ENCODE assay signal across 2 cellular contexts in the genomic region with DNA sequence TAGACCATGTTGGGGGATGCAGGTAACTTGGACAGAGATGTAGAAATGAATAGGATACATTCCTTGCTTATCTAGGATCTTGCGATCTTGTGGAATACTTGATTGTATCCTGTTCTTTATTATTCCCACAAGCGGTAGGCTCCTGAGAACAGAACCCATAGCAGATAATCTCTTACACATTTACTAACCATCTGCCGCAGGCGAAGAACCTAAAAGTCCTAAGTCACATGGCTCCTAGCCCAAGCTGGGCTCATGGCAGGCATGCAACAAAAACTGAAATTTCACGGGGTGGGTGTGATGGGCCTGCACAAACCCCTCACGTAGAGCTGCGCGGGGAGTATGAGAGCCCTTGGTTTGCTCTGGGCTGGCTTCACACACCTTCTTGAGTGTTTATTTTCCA.
TF ChIP-seq lines count a peak whose summit lies in the region.

No MANE protein-coding gene starts in this region.

TF ChIP-seq in liver, 16 proteins besides CTCF, POLR2A, EP300 and RAD21 (continued from another document):
- TF ChIP-seq HNF4A (conservative IDR thresholded peaks at IDR 0.05) (no peak), EGR1 (IDR thresholded peaks at IDR 0.05; ENCODE audit: low read depth in 2 of 2) (no peak), SP1 (IDR thresholded peaks at IDR 0.05) (no peak), FOXA2 (IDR thresholded peaks at IDR 0.05) (no peak), RXRA (IDR thresholded peaks at IDR 0.05) (no peak)
- TF ChIP-seq, protein P1, sequence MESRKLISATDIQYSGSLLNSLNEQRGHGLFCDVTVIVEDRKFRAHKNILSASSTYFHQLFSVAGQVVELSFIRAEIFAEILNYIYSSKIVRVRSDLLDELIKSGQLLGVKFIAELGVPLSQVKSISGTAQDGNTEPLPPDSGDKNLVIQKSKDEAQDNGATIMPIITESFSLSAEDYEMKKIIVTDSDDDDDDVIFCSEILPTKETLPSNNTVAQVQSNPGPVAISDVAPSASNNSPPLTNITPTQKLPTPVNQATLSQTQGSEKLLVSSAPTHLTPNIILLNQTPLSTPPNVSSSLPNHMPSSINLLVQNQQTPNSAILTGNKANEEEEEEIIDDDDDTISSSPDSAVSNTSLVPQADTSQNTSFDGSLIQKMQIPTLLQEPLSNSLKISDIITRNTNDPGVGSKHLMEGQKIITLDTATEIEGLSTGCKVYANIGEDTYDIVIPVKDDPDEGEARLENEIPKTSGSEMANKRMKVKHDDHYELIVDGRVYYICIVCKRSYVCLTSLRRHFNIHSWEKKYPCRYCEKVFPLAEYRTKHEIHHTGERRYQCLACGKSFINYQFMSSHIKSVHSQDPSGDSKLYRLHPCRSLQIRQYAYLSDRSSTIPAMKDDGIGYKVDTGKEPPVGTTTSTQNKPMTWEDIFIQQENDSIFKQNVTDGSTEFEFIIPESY (IDR thresholded peaks at IDR 0.05): no peak

TF ChIP-seq in HepG2, 621 proteins besides CTCF, POLR2A, EP300 and RAD21:
- TF ChIP-seq, protein P2, sequence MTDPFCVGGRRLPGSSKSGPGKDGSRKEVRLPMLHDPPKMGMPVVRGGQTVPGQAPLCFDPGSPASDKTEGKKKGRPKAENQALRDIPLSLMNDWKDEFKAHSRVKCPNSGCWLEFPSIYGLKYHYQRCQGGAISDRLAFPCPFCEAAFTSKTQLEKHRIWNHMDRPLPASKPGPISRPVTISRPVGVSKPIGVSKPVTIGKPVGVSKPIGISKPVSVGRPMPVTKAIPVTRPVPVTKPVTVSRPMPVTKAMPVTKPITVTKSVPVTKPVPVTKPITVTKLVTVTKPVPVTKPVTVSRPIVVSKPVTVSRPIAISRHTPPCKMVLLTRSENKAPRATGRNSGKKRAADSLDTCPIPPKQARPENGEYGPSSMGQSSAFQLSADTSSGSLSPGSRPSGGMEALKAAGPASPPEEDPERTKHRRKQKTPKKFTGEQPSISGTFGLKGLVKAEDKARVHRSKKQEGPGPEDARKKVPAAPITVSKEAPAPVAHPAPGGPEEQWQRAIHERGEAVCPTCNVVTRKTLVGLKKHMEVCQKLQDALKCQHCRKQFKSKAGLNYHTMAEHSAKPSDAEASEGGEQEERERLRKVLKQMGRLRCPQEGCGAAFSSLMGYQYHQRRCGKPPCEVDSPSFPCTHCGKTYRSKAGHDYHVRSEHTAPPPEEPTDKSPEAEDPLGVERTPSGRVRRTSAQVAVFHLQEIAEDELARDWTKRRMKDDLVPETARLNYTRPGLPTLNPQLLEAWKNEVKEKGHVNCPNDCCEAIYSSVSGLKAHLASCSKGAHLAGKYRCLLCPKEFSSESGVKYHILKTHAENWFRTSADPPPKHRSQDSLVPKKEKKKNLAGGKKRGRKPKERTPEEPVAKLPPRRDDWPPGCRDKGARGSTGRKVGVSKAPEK (CRISPR knock-in tag; IDR thresholded peaks at IDR 0.05; ENCODE audit: borderline replicate concordance): no peak
